25 cellular contexts compared by ENCODE assay signal in genomic region chr2:175786705-175787104, GRCh38.
"Had no signal": no experiment of that assay in that cellular context is flagged by ENCODE, and none has a peak within 500 bp of the region (broad histone marks: within the 10 kb centered on the region; RNA-seq: fewer than 3 reads in every experiment).

No MANE protein-coding gene starts in this region.

- H3K4me1 Mint-ChIP-seq: naive B cell; stimulated activated memory B cell treated with anti-CD40 and anti-IgM and Interleukin-4, amounts not matched to agents 10 μg/mL and 1 μg/mL and 100 μg/mL, for 72 hours had no signal

- H3K27ac Mint-ChIP-seq: naive B cell; nephron; progenitor cell of endocrine pancreas; stimulated activated memory B cell treated with anti-CD40 and anti-IgM and Interleukin-4, amounts not matched to agents 10 μg/mL and 1 μg/mL and 100 μg/mL, for 72 hours; stimulated activated naive CD8-positive, alpha-beta T cell treated with anti-CD3 and anti-CD28 coated beads, Interleukin-15, Interleukin-2, amounts not matched to agents 100 ng/mL and 50 ng/mL, for 24 hours had no signal

- H3K36me3 Mint-ChIP-seq: naive B cell; stimulated activated memory B cell treated with anti-CD40 and anti-IgM and Interleukin-4, amounts not matched to agents 10 μg/mL and 1 μg/mL and 100 μg/mL, for 72 hours had no signal

- H3K4me3 ChIP-seq: dorsolateral prefrontal cortex, lung, pancreas, right lobe of liver, spleen, tibial artery, upper lobe of left lung, uterus had no signal

- H3K9me3 Mint-ChIP-seq: nephron; stimulated activated memory B cell treated with anti-CD40 and anti-IgM and Interleukin-4, amounts not matched to agents 10 μg/mL and 1 μg/mL and 100 μg/mL, for 72 hours; stimulated activated naive CD8-positive, alpha-beta T cell treated with anti-CD3 and anti-CD28 coated beads, Interleukin-15, Interleukin-2, amounts not matched to agents 100 ng/mL and 50 ng/mL, for 24 hours had no signal

- H3K27me3 Mint-ChIP-seq: progenitor cell of endocrine pancreas; stimulated activated memory B cell treated with anti-CD40 and anti-IgM and Interleukin-4, amounts not matched to agents 10 μg/mL and 1 μg/mL and 100 μg/mL, for 72 hours had no signal

- H3K4me3 Mint-ChIP-seq: naive B cell; nephron; stimulated activated memory B cell treated with anti-CD40 and anti-IgM and Interleukin-4, amounts not matched to agents 10 μg/mL and 1 μg/mL and 100 μg/mL, for 72 hours; stimulated activated naive CD8-positive, alpha-beta T cell treated with anti-CD3 and anti-CD28 coated beads, Interleukin-15, Interleukin-2, amounts not matched to agents 100 ng/mL and 50 ng/mL, for 24 hours had no signal

- DNase-seq: dorsolateral prefrontal cortex; effector CD8-positive, alpha-beta T cell; foreskin melanocyte; head of caudate nucleus; hippocampal formation; left colon; left ventricle myocardium superior; mesenchymal stem cell; midbrain; naive B cell; occipital lobe; pancreas; right lobe of liver; spleen; stimulated activated CD4-positive, alpha-beta T cell treated with anti-CD3 and anti-CD28 coated beads, Interleukin-15, amount 100 ng/mL, for 24 hours; stimulated activated CD4-positive, alpha-beta T cell treated with anti-CD3 and anti-CD28 coated beads, Interleukin-1b, Interleukin-23, amount 100 ng/mL, for 48 hours; stimulated activated CD4-positive, alpha-beta T cell treated with anti-CD3 and anti-CD28 coated beads, Interleukin-4, amount 100 ng/mL, for 24 hours; tibial artery; upper lobe of left lung; uterus had no signal
